Comparison of ENCODE assay signal across 8 cellular contexts in genomic region chr17:80220709-80221215, GRCh38. TPM values are rescaled to one million over a fixed set of nuclear protein-coding genes. Genes with fewer than 3 reads are reported as not detected.
DNase-seq lines count a peak whose midpoint lies in the region; ATAC-seq and TF ChIP-seq lines count a peak whose summit lies in the region.

No MANE protein-coding gene starts in this region.

- under 1% methylated on average over 16 of the region's 43 CpGs for WGBS in hepatocyte (ENCODE audit: low lambda C conversion rate, missing lambda C conversion rate)

- no peaks in the 10 kb centered on the region for H4K20me1 ChIP-seq in hepatocyte (ENCODE audit: insufficient read depth, poor library complexity, severe bottlenecking)

- peaks cover 34% of the 10 kb centered on the region for H3K36me3 Mint-ChIP-seq in Caco-2 (ENCODE audit: insufficient read depth, unreplicated experiment)

- no peaks in the 10 kb centered on the region for H3K9me3 Mint-ChIP-seq in Caco-2 (ENCODE audit: unreplicated experiment)

- no peaks in the 10 kb centered on the region for H3K27me3 Mint-ChIP-seq in Caco-2 (ENCODE audit: insufficient read depth, unreplicated experiment)

- H3K27ac ChIP-seq in hepatocyte: peak overlapping the region; percentile 88

- ATAC-seq in HG02840 (IDR thresholded peaks at IDR 0.05; ENCODE audit: low FRiP score, unreplicated experiment) (no peak), GM21723 (IDR thresholded peaks at IDR 0.05; ENCODE audit: unreplicated experiment) (no peak)

- DNase-seq in Caco-2 (peak in 1 of 2 experiments; percentile 34), MG63 (no peak), amniotic epithelial cell (ENCODE audit: low read depth) (peak; percentile 3), hepatocyte (ENCODE audit: low spot score) (peak; percentile 62), retinal pigment epithelial cell (ENCODE audit: low read depth) (no peak), NCI-H526 treated with DMSO at 0.1 percent for 48 hours (lab: John Stamatoyannopoulos, UW) (no peak)

- no TSS peak for BruUV-seq in Caco-2 (replicated peaks; lab: Mats Ljungman, UMichigan)

- peaks cover 32% of the 10 kb centered on the region for H3K79me2 ChIP-seq in hepatocyte

- peaks cover 3% of the 10 kb centered on the region for H3K36me3 ChIP-seq in Caco-2 (ENCODE audit: control insufficient read depth, insufficient read depth, low read length)
- peaks cover 26% of the 10 kb centered on the region for H3K36me3 ChIP-seq in MG63
- no peaks in the 10 kb centered on the region for H3K36me3 ChIP-seq in hepatocyte (replicated peaks; ENCODE audit: insufficient read depth, low read depth)

- H3K4me3 Mint-ChIP-seq in Caco-2 (ENCODE audit: unreplicated experiment): peak overlapping the region; percentile 96

- H3K4me2 ChIP-seq in hepatocyte: peak overlapping the region; percentile 96

- peak overlapping the region; percentile 74 for H2AFZ ChIP-seq in hepatocyte

- H3K9me3 ChIP-seq in Caco-2: no peaks in the 10 kb centered on the region
- no peaks in the 10 kb centered on the region for H3K9me3 ChIP-seq in MG63
- H3K9me3 ChIP-seq in hepatocyte (ENCODE audit: low read depth): no peaks in the 10 kb centered on the region

- H3K4me3 ChIP-seq in Caco-2 (ENCODE audit: low read depth, low read length): peak overlapping the region; percentile 82
- peak overlapping the region; percentile 98 for H3K4me3 ChIP-seq in MG63
- H3K4me3 ChIP-seq in hepatocyte: peak overlapping the region; percentile 75
- H3K4me3 ChIP-seq in retinal pigment epithelial cell (ENCODE audit: low read length): peak overlapping the region; percentile 61

- POLR2A ChIA-PET in Caco-2 (lab: Charles Lee): interaction anchor here (0.6 to 1.0 kb wide), 4 partner anchors 40 to 432 kb away, joined by 3 to 8 read pairs (median 5); partner anchors contain the start of gene RNF213

- H3K4me1 ChIP-seq in Caco-2 (peaks cover 6% of the 10 kb centered on the region; the same call in 1 of the 2 replicates), hepatocyte (ENCODE audit: insufficient read depth) (peaks cover 16% of the 10 kb centered on the region)

- H3K4me1 Mint-ChIP-seq in Caco-2 (ENCODE audit: low read depth, unreplicated experiment): peaks cover 8% of the 10 kb centered on the region

- TF ChIP-seq CTCF in Caco-2 (IDR thresholded peaks at IDR 0.05; ENCODE audit: insufficient read depth in 1 of 2, low read depth in 1 of 2, low read length in 1 of 2, severe bottlenecking in 1 of 2, unreplicated experiment in 1 of 2) (no peak), hepatocyte (IDR thresholded peaks at IDR 0.05; ENCODE audit: poor library complexity) (no peak), retinal pigment epithelial cell (conservative IDR thresholded peaks at IDR 0.05; ENCODE audit: low read depth, low read length) (no peak)

- no peaks in the 10 kb centered on the region for H3K27me3 ChIP-seq in Caco-2 (replicated peaks; ENCODE audit: control insufficient read depth, insufficient read depth, low read length)
- H3K27me3 ChIP-seq in MG63: no peaks in the 10 kb centered on the region
- no peaks in the 10 kb centered on the region for H3K27me3 ChIP-seq in hepatocyte

- no peak overlapping the region for H3K27ac Mint-ChIP-seq in Caco-2 (ENCODE audit: unreplicated experiment)

- H3K9me2 ChIP-seq in hepatocyte (replicated peaks; ENCODE audit: insufficient read depth): no peaks in the 10 kb centered on the region

- intact Hi-C loops in Caco-2 (cut with micrococcal nuclease; ENCODE audit: unreplicated experiment): loop anchor here (5.0 kb wide), 1 partner anchor 73 kb away; the partner anchor contains the start of gene EIF4A3

- CTCF ChIA-PET in Caco-2 (lab: Charles Lee): no interaction called here

RNA-seq across cellular contexts. Expression of gene SLC26A11, which starts 0.5 kb away (rescaled TPM):
- total RNA-seq in Caco-2 (2022): 37.1 and 46.0 TPM in 2 replicates
- total RNA-seq in MG63 (2014; rRNA removed; shearing (Covaris generic); ENCODE audit: low replicate concordance): 1.9 and 7.3 TPM in 2 replicates
- total RNA-seq in hepatocyte: 17.5 and 18.8 TPM in 2 replicates
- polyA plus RNA-seq in hepatocyte: 24.9 and 40.4 TPM in 2 replicates

RNA-seq across cellular contexts. Expression of gene SGSH, which starts 0.6 kb away (rescaled TPM):
- 39.5 and 42.8 TPM in 2 replicates for total RNA-seq in Caco-2 (2022)
- 18.7 and 23.6 TPM in 2 replicates for total RNA-seq in MG63 (2014; rRNA removed; shearing (Covaris generic); ENCODE audit: low replicate concordance)
- total RNA-seq in hepatocyte: 16.0 and 23.7 TPM in 2 replicates
- 59.6 and 71.5 TPM in 2 replicates for polyA plus RNA-seq in hepatocyte

RNA-seq across cellular contexts. Expression of gene RNF213, which starts 39.9 kb away (rescaled TPM):
- 61.4 and 70.5 TPM in 2 replicates for total RNA-seq in Caco-2 (2022)
- 22.5 and 22.6 TPM in 2 replicates for total RNA-seq in MG63 (2014; rRNA removed; shearing (Covaris generic); ENCODE audit: low replicate concordance)
- 53.1 and 57.4 TPM in 2 replicates for total RNA-seq in hepatocyte
- 21.1 and 32.6 TPM in 2 replicates for polyA plus RNA-seq in hepatocyte

RNA-seq across cellular contexts. Expression of gene CARD14, which starts 50.9 kb away (rescaled TPM):
- total RNA-seq in Caco-2 (2022): 1.3 and 1.8 TPM in 2 replicates
- 0.10 TPM in 1 of 2 replicates, not detected in the other for total RNA-seq in MG63 (2014; rRNA removed; shearing (Covaris generic); ENCODE audit: low replicate concordance)
- 0.16 and 0.17 TPM in 2 replicates for total RNA-seq in hepatocyte
- 0.17 and 0.61 TPM in 2 replicates for polyA plus RNA-seq in hepatocyte

Comparison
In these comparisons a context has a peak if more than half of its experiments do, and no peak if none do; other contexts are left out.
1. DNase-seq: peak in amniotic epithelial cell (single experiment) and hepatocyte (single experiment); none in MG63 (single experiment), retinal pigment epithelial cell (single experiment) and NCI-H526 treated with DMSO at 0.1 percent for 48 hours (single experiment).
2. Peak in every context shown above with its lines, with median percentiles within 50 percentile points of each other: H3K4me3 ChIP-seq.